In genomic region chr5:110726249-110727024, GRCh38 we compare ENCODE assay signal across 1 cellular context.
TF ChIP-seq lines count a peak whose summit lies in the region.

TSS of gene TMEM232 (minus strand) at chr5:110726671. CDS start at chr5:110667352, 59,319 bp downstream.

TF ChIP-seq in K562, 482 proteins besides CTCF, POLR2A, EP300 and RAD21 (continued from another document and continues in another):
- TF ChIP-seq TAF1 (IDR thresholded peaks at IDR 0.05; ENCODE audit: control insufficient read depth, extremely low read depth, insufficient read depth, low read length, severe bottlenecking) (no peak), BACH1 (tag; IDR thresholded peaks at IDR 0.05) (no peak), EZH2 (IDR thresholded peaks at IDR 0.05; ENCODE audit: borderline replicate concordance, low read depth, low read length) (no peak), RBM15 (IDR thresholded peaks at IDR 0.05; ENCODE audit: insufficient read depth, low read length) (no peak), ELF2 (CRISPR knock-in tag; IDR thresholded peaks at IDR 0.05) (no peak), ETV5 (CRISPR knock-in tag; IDR thresholded peaks at IDR 0.05; ENCODE audit: low read depth) (no peak), ATF6 (CRISPR knock-in tag; IDR thresholded peaks at IDR 0.05) (no peak), PREB (CRISPR knock-in tag; IDR thresholded peaks at IDR 0.05) (no peak), CCAR2 (IDR thresholded peaks at IDR 0.05; ENCODE audit: low read depth, low read length) (no peak), MXD1 (CRISPR knock-in tag; IDR thresholded peaks at IDR 0.05; ENCODE audit: borderline replicate concordance, poor library complexity, severe bottlenecking) (no peak), MYNN (IDR thresholded peaks at IDR 0.05) (no peak), MYNN (CRISPR knock-in tag; IDR thresholded peaks at IDR 0.05) (no peak), ARID4B (CRISPR knock-in tag; IDR thresholded peaks at IDR 0.05) (peak; percentile 44; the same call in 1 of the 2 replicates), ZNF830 (CRISPR knock-in tag; IDR thresholded peaks at IDR 0.05) (no peak), CHCHD3 (CRISPR knock-in tag; IDR thresholded peaks at IDR 0.05) (no peak), RCOR1 (IDR thresholded peaks at IDR 0.05; ENCODE audit: borderline replicate concordance in 1 of 2, low read depth in 2 of 2, low read length in 2 of 2) (no peak), ZNF77 (CRISPR knock-in tag; IDR thresholded peaks at IDR 0.05) (no peak), STAT5B (CRISPR knock-in tag; IDR thresholded peaks at IDR 0.05) (no peak), SNAPC5 (CRISPR knock-in tag; IDR thresholded peaks at IDR 0.05) (no peak), ZFP36 (IDR thresholded peaks at IDR 0.05; ENCODE audit: low read depth, low read length, partially characterized antibody) (no peak), U2AF2 (optimal IDR thresholded peaks at IDR 0.05; ENCODE audit: low read depth, low read length) (no peak), ZBTB1 (CRISPR knock-in tag; IDR thresholded peaks at IDR 0.05; ENCODE audit: borderline replicate concordance, low read depth) (no peak), HDAC1 (IDR thresholded peaks at IDR 0.05) (no peak; a peak in 1 of 4 replicates), ATF2 (CRISPR knock-in tag; IDR thresholded peaks at IDR 0.05) (no peak), ZNF699 (CRISPR knock-in tag; IDR thresholded peaks at IDR 0.05; ENCODE audit: insufficient replicate concordance) (no peak), LEF1 (IDR thresholded peaks at IDR 0.05) (no peak), HMGN3 (IDR thresholded peaks at IDR 0.05; ENCODE audit: borderline replicate concordance, extremely low read depth, insufficient read length, low read depth, low read length) (no peak), TGIF2 (CRISPR knock-in tag; IDR thresholded peaks at IDR 0.05) (no peak), CUX1 (CRISPR knock-in tag; IDR thresholded peaks at IDR 0.05) (no peak), ATF1 (CRISPR knock-in tag; IDR thresholded peaks at IDR 0.05) (peak; percentile 67), ATF1 (tag; IDR thresholded peaks at IDR 0.05) (peak; percentile 91), TBP (optimal IDR thresholded peaks at IDR 0.05; ENCODE audit: low read depth, low read length) (peak; percentile 29), CBFA2T3 (IDR thresholded peaks at IDR 0.05) (no peak), KLF13 (tag; IDR thresholded peaks at IDR 0.05; ENCODE audit: borderline replicate concordance, low read depth) (no peak), ZNF311 (CRISPR knock-in tag; IDR thresholded peaks at IDR 0.05) (no peak), MYC (IDR thresholded peaks at IDR 0.05; ENCODE audit: low read depth, low read length) (no peak), MYC (CRISPR knock-in tag; IDR thresholded peaks at IDR 0.05; ENCODE audit: borderline replicate concordance, low read depth) (no peak), ZNF274 (IDR thresholded peaks at IDR 0.05; ENCODE audit: borderline replicate concordance, low read depth, low read length) (no peak), L3MBTL2 (IDR thresholded peaks at IDR 0.05) (peak; percentile 40; the same call in 1 of the 2 replicates), POLR2H (tag; IDR thresholded peaks at IDR 0.05; ENCODE audit: low read depth) (no peak), RERE (CRISPR knock-in tag; IDR thresholded peaks at IDR 0.05; ENCODE audit: borderline replicate concordance) (no peak), TFAM (CRISPR knock-in tag; conservative IDR thresholded peaks at IDR 0.05) (no peak), RHOXF2B (CRISPR knock-in tag; conservative IDR thresholded peaks at IDR 0.05) (no peak)
